8 cellular contexts compared by ENCODE assay signal in the genomic region with DNA sequence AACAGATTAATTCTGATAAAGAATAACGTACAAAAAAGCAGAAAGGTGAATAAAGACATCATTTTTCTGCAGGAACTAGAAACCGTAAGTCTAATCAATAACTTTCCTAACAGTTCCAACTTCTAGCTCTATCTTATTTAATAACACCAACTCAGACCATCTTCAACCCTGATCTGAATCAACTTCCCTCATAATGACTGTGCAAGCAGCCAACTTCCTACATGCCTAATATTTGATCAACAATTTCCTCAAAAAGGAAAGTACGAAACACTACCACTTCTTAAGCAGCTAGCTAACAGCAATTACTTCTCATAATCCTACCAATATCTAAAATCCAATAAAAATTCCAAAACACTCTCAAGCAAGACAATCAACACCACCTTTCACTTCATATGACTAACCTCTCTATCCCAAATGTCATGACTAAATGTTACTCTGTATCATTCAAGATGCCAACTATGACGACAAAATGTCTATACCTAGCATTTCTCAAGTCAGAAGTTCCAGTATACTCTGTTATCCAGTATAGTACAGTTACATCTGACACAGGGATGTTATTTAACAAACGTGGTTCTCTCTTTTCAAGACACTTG. TPM values are rescaled to one million over a fixed set of nuclear protein-coding genes. Genes with fewer than 3 reads are reported as not detected.
DNase-seq lines count a peak whose midpoint lies in the region; ATAC-seq and TF ChIP-seq lines count a peak whose summit lies in the region.

No MANE protein-coding gene starts in this region.

- no peaks in the 10 kb centered on the region for H4K20me1 ChIP-seq in neural cell (ENCODE audit: insufficient read depth)

- TF ChIP-seq CTCF in GM06990 (IDR thresholded peaks at IDR 0.05; ENCODE audit: insufficient read depth, low read length, poor library complexity, severe bottlenecking) (no peak), dorsolateral prefrontal cortex (IDR thresholded peaks at IDR 0.05 in 54 of 56, conservative IDR thresholded peaks at IDR 0.05 in 2 of 56; ENCODE audit: low read depth in 1 of 56, partially characterized antibody in 56 of 56) (no peak), neural cell (IDR thresholded peaks at IDR 0.05; ENCODE audit: poor library complexity, severe bottlenecking) (no peak)

- H3K36me3 ChIP-seq in GM06990 (ENCODE audit: control insufficient read depth, insufficient read depth, low read length) (no peaks in the 10 kb centered on the region), neural cell (ENCODE audit: insufficient read depth, low read length) (no peaks in the 10 kb centered on the region)

- peak overlapping the region; percentile 92 for H3K9ac ChIP-seq in neural cell (ENCODE audit: low read length)

- no peak for TF ChIP-seq EP300 in neural cell (conservative IDR thresholded peaks at IDR 0.05; ENCODE audit: poor library complexity, severe bottlenecking)

- intact Hi-C loops in dorsolateral prefrontal cortex (cut with DNase I), result loop anchor here in 1 of 2 donors (10.0 kb wide), 2 partner anchors 331 to 1201 kb away; no protein-coding TSS in a partner anchor

- no peaks in the 10 kb centered on the region for H3K9me2 ChIP-seq in neural cell (ENCODE audit: insufficient read depth, low read length)

- no peak for TF ChIP-seq RAD21 in neural cell (conservative IDR thresholded peaks at IDR 0.05)

- peaks cover 57% of the 10 kb centered on the region for H3K79me2 ChIP-seq in neural cell (replicated peaks; ENCODE audit: insufficient read depth, low read length)

- DNase-seq in GM06990 (ENCODE audit: extremely low read depth, insufficient read length), result no peak
- DNase-seq in NCI-H69 (lab: John Stamatoyannopoulos, UW), result peak; percentile 38
- DNase-seq in dorsolateral prefrontal cortex, result no peak
- DNase-seq in cerebellum (ENCODE audit: low spot score), result no peak
- no peak for DNase-seq in HK-2 (ENCODE audit: unreplicated experiment)
- DNase-seq in NCI-H1092 (lab: John Stamatoyannopoulos, UW), result no peak

- H3K9me3 ChIP-seq in neural cell (ENCODE audit: low read length), result no peaks in the 10 kb centered on the region

- peak overlapping the region in 2 of 59 donors; percentile 95 to 96 for H3K27ac ChIP-seq in dorsolateral prefrontal cortex
- peak overlapping the region; percentile 90 for H3K27ac ChIP-seq in neural cell (ENCODE audit: low read length)

- peak overlapping the region; percentile 71 for H3K4me2 ChIP-seq in neural cell (ENCODE audit: low read length)

- no peaks in the 10 kb centered on the region for H3K27me3 ChIP-seq in GM06990 (replicated peaks; ENCODE audit: control insufficient read depth, insufficient read depth, low read length)
- H3K27me3 ChIP-seq in dorsolateral prefrontal cortex, result no peaks in the 10 kb centered on the region
- no peaks in the 10 kb centered on the region for H3K27me3 ChIP-seq in neural cell (ENCODE audit: insufficient read depth, low read depth, low read length)

- ATAC-seq in HG02642 (IDR thresholded peaks at IDR 0.05; ENCODE audit: poor library complexity, unreplicated experiment), result no peak

- H2AFZ ChIP-seq in neural cell (ENCODE audit: low read depth, low read length), result no peak overlapping the region

- H3K4me3 ChIP-seq in GM06990 (replicated peaks; ENCODE audit: low read depth, low read length), result peak overlapping the region; percentile 77
- H3K4me3 ChIP-seq in dorsolateral prefrontal cortex, result peak overlapping the region; percentile 65 to 100 (median 95)
- peak overlapping the region; percentile 69 for H3K4me3 ChIP-seq in neural cell (ENCODE audit: low read length)

- peaks cover 3% of the 10 kb centered on the region for H3F3A ChIP-seq in neural cell (ENCODE audit: insufficient read depth, low read length, poor library complexity, severe bottlenecking)

TF ChIP-seq in neural cell, 6 proteins besides CTCF, POLR2A, EP300 and RAD21:
- TF ChIP-seq, protein P1, sequence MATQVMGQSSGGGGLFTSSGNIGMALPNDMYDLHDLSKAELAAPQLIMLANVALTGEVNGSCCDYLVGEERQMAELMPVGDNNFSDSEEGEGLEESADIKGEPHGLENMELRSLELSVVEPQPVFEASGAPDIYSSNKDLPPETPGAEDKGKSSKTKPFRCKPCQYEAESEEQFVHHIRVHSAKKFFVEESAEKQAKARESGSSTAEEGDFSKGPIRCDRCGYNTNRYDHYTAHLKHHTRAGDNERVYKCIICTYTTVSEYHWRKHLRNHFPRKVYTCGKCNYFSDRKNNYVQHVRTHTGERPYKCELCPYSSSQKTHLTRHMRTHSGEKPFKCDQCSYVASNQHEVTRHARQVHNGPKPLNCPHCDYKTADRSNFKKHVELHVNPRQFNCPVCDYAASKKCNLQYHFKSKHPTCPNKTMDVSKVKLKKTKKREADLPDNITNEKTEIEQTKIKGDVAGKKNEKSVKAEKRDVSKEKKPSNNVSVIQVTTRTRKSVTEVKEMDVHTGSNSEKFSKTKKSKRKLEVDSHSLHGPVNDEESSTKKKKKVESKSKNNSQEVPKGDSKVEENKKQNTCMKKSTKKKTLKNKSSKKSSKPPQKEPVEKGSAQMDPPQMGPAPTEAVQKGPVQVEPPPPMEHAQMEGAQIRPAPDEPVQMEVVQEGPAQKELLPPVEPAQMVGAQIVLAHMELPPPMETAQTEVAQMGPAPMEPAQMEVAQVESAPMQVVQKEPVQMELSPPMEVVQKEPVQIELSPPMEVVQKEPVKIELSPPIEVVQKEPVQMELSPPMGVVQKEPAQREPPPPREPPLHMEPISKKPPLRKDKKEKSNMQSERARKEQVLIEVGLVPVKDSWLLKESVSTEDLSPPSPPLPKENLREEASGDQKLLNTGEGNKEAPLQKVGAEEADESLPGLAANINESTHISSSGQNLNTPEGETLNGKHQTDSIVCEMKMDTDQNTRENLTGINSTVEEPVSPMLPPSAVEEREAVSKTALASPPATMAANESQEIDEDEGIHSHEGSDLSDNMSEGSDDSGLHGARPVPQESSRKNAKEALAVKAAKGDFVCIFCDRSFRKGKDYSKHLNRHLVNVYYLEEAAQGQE (IDR thresholded peaks at IDR 0.05; ENCODE audit: borderline replicate concordance), result no peak
- TF ChIP-seq EZH2 (IDR thresholded peaks at IDR 0.05; ENCODE audit: borderline replicate concordance, insufficient read depth, low read length, poor library complexity, severe bottlenecking), result no peak
TF ChIP-seq in neural cell: peak in this region for 0.

RNA-seq across cellular contexts. Expression of gene COP1, which starts 1.7 kb away (rescaled TPM):
- total RNA-seq in dorsolateral prefrontal cortex (10 to 100 TPM; 29.3 to 63.5 (median 42.5) TPM), cerebellum (93.3 TPM)
- polyA plus RNA-seq in neural cell, result 71.9 and 72.3 TPM in 2 replicates
- polyA minus RNA-seq in neural cell, result 156 and 161 TPM in 2 replicates
